In the genomic region with DNA sequence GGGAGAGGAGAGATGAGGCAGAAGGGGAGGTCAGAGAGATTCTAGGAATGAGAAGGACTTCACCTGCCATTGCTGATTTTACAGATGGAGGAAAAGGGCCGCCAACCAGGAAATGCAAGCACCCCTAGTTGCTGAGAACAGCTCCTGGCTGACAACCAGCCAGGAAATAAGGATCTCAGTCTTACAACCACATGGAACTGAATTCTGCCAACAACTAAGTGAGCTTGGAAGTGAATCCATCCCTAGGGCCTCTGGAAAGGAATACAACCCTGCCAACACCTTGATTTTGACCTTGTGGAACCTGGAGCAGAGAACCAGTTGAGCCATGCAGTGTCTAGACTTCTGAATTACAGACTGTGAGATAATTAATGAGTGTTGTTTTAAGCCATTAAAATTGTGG, we compare ENCODE assay signal across 1 cellular context.
TF ChIP-seq lines count a peak whose summit lies in the region.

No MANE protein-coding gene starts in this region.

TF ChIP-seq in H1, 55 proteins besides CTCF, POLR2A, EP300 and RAD21:
- TF ChIP-seq, protein P1, sequence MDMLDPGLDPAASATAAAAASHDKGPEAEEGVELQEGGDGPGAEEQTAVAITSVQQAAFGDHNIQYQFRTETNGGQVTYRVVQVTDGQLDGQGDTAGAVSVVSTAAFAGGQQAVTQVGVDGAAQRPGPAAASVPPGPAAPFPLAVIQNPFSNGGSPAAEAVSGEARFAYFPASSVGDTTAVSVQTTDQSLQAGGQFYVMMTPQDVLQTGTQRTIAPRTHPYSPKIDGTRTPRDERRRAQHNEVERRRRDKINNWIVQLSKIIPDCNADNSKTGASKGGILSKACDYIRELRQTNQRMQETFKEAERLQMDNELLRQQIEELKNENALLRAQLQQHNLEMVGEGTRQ (IDR thresholded peaks at IDR 0.05; ENCODE audit: low read length) = no peak
- TF ChIP-seq RNF2 (IDR thresholded peaks at IDR 0.05; ENCODE audit: borderline replicate concordance, low read depth, low read length, missing control alignments, poor library complexity, severe bottlenecking) = no peak
- no peak for TF ChIP-seq CHD2 (IDR thresholded peaks at IDR 0.05; ENCODE audit: low read length)
- TF ChIP-seq TAF7 (optimal IDR thresholded peaks at IDR 0.05; ENCODE audit: borderline replicate concordance, low read depth, low read length) = no peak
- TF ChIP-seq TCF12 (IDR thresholded peaks at IDR 0.05; ENCODE audit: low read depth, low read length) = no peak
- TF ChIP-seq SP1 (IDR thresholded peaks at IDR 0.05; ENCODE audit: low read depth, low read length) = no peak
- TF ChIP-seq, protein P2, sequence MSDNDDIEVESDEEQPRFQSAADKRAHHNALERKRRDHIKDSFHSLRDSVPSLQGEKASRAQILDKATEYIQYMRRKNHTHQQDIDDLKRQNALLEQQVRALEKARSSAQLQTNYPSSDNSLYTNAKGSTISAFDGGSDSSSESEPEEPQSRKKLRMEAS (IDR thresholded peaks at IDR 0.05) = no peak
- no peak for TF ChIP-seq RBBP5 (IDR thresholded peaks at IDR 0.05; ENCODE audit: borderline replicate concordance, low read depth, low read length)
- TF ChIP-seq BRCA1 (IDR thresholded peaks at IDR 0.05; ENCODE audit: low read depth, low read length) = no peak
